10 cellular contexts compared by ENCODE assay signal in genomic region chr14:49594347-49595089, GRCh38. TPM values are rescaled to one million over a fixed set of nuclear protein-coding genes. Genes with fewer than 3 reads are reported as not detected.
A peak's percentile ranks its signal among the peaks of the same experiment; 100 is the strongest.
DNase-seq lines count a peak whose midpoint lies in the region; ATAC-seq and TF ChIP-seq lines count a peak whose summit lies in the region.
"Had no signal": no experiment of that assay in that cellular context is flagged by ENCODE, and none has a peak within 500 bp of the region (broad histone marks: within the 10 kb centered on the region; RNA-seq: fewer than 3 reads in every experiment).

No MANE protein-coding gene starts in this region.

- H3K9me3 Mint-ChIP-seq in IgD-negative memory B cell (no peaks in the 10 kb centered on the region), progenitor cell of endocrine pancreas (ENCODE audit: low read depth) (no peaks in the 10 kb centered on the region)

- ATAC-seq in GM18858 (IDR thresholded peaks at IDR 0.05; ENCODE audit: unreplicated experiment) (peak; percentile 29), GM19395 (IDR thresholded peaks at IDR 0.05; ENCODE audit: unreplicated experiment) (no peak)

- H3K4me3 Mint-ChIP-seq in IgD-negative memory B cell: peak overlapping the region; percentile 44 to 84 (median 60)
- H3K4me3 Mint-ChIP-seq in progenitor cell of endocrine pancreas (ENCODE audit: low read depth): peak overlapping the region; percentile 22

- TF ChIP-seq CTCF in progenitor cell of endocrine pancreas (IDR thresholded peaks at IDR 0.05; ENCODE audit: unreplicated experiment): no peak

- peak; percentile 82 for TF ChIP-seq POLR2A in erythroblast (IDR thresholded peaks at IDR 0.05; ENCODE audit: low read length)

- H3K4me1 Mint-ChIP-seq in IgD-negative memory B cell (peaks cover 25 to 52% (median 33%) of the 10 kb centered on the region in 3 donors), progenitor cell of endocrine pancreas (ENCODE audit: low read depth) (peaks cover 28% of the 10 kb centered on the region)

- H3K27me3 Mint-ChIP-seq in IgD-negative memory B cell (no peaks in the 10 kb centered on the region), progenitor cell of endocrine pancreas (no peaks in the 10 kb centered on the region)

- H3K27ac Mint-ChIP-seq in IgD-negative memory B cell: peak overlapping the region; percentile 94 to 96 (median 95)
- peak overlapping the region; percentile 93 for H3K27ac Mint-ChIP-seq in progenitor cell of endocrine pancreas

- in situ Hi-C loops in ACHN (cut with HindIII; ENCODE audit: low pct_ligation_motif_present, low pct_unique_long_range_greater_than_20kb, low sequenced_read_pairs): no loop called here

- H3K36me3 Mint-ChIP-seq in IgD-negative memory B cell (no peaks in the 10 kb centered on the region), progenitor cell of endocrine pancreas (ENCODE audit: insufficient read depth) (no peaks in the 10 kb centered on the region)

- DNase-seq in erythroblast (lab: John Stamatoyannopoulos, UW): peak; percentile 89 to 96
- DNase-seq in progenitor cell of endocrine pancreas (ENCODE audit: low spot score, unreplicated experiment): no peak
- no peak for DNase-seq in NCI-H1105 treated with DMSO at 0.1 percent for 48 hours (lab: John Stamatoyannopoulos, UW)
- no peak for DNase-seq in ACHN
- DNase-seq in NCI-H345 treated with DMSO at 0.1 percent for 48 hours (lab: John Stamatoyannopoulos, UW; ENCODE audit: unreplicated experiment): no peak
- DNase-seq: cortex of kidney, WERI-Rb-1 had no signal

RNA-seq across cellular contexts. Expression of gene LRR1, which starts 4.2 kb away (rescaled TPM):
- polyA plus RNA-seq in IgD-negative memory B cell: 10.1 TPM
- 15.6 and 16.4 TPM in 2 replicates for total RNA-seq in progenitor cell of endocrine pancreas

RNA-seq across cellular contexts. Expression of gene RPS29, which starts 8.3 kb away (rescaled TPM):
- polyA plus RNA-seq in IgD-negative memory B cell: 10,099 TPM
- 1,117 and 1,256 TPM in 2 replicates for total RNA-seq in progenitor cell of endocrine pancreas

RNA-seq across cellular contexts. Expression of gene RPL36AL, which starts 25.9 kb away (rescaled TPM):
- 504 TPM for polyA plus RNA-seq in IgD-negative memory B cell
- 149 and 157 TPM in 2 replicates for total RNA-seq in progenitor cell of endocrine pancreas

RNA-seq across cellular contexts. Expression of gene MGAT2, which starts 26.1 kb away (rescaled TPM):
- polyA plus RNA-seq in IgD-negative memory B cell: 31.3 TPM
- total RNA-seq in progenitor cell of endocrine pancreas: 21.4 and 24.7 TPM in 2 replicates

RNA-seq across cellular contexts. Expression of gene DNAAF2, which starts 40.5 kb away (rescaled TPM):
- 33.4 TPM for polyA plus RNA-seq in IgD-negative memory B cell
- 18.9 and 20.5 TPM in 2 replicates for total RNA-seq in progenitor cell of endocrine pancreas

Comparison
In these comparisons a context has a peak if more than half of its experiments do, and no peak if none do; other contexts are left out.
1. DNase-seq: peak in erythroblast (2 of 2); none in progenitor cell of endocrine pancreas (single experiment), NCI-H1105 treated with DMSO at 0.1 percent for 48 hours (single experiment), ACHN (single experiment) and NCI-H345 treated with DMSO at 0.1 percent for 48 hours (single experiment).